10 cellular contexts compared by ENCODE assay signal in the genomic region with DNA sequence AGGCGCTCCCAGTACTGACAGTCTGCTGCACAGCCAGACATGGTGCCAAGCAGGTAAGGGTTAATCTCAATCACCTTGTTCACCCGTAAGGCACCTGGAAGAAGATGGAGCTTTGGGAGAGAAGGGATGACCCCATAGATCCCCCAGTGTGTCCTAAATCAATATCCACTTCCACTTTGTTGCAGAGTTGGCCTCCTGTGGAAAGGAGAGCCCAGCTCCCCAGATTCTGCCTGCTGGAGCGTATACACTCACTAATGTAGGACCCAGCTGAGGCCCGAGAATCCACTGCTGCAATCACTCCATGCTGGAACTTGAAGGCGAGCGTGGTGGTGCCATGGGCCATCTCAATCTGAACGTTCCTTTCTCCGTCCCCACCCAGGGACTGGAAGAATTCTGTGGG. TPM values are rescaled to one million over a fixed set of nuclear protein-coding genes. Genes with fewer than 3 reads are reported as not detected.
DNase-seq lines count a peak whose midpoint lies in the region; ATAC-seq, FAIRE-seq and TF ChIP-seq lines count a peak whose summit lies in the region.
"Had no signal": no experiment of that assay in that cellular context is flagged by ENCODE, and none has a peak within 500 bp of the region (broad histone marks: within the 10 kb centered on the region; RNA-seq: fewer than 3 reads in every experiment).

No MANE protein-coding gene starts in this region.

- H3K4me2 ChIP-seq in H9 (ENCODE audit: insufficient read depth, insufficient read length, low read length) = no peak overlapping the region
- H3K4me2 ChIP-seq in GM12878 (ENCODE audit: control insufficient read depth, insufficient read depth) = peak overlapping the region; percentile 99

- no peak for TF ChIP-seq RAD21 in GM12878 (IDR thresholded peaks at IDR 0.05; ENCODE audit: insufficient read depth, low read depth, low read length)

- peaks cover 5 to 35% of the 10 kb centered on the region in 2 experiments for H3K36me3 ChIP-seq in GM12878 (ENCODE audit: control insufficient read depth in 2 of 2, insufficient read depth in 2 of 2, low read length in 1 of 2)

- H2BK120ac ChIP-seq in H9 (ENCODE audit: low read depth, low read length, poor library complexity, severe bottlenecking) = no peak overlapping the region

- H3K27ac Mint-ChIP-seq in H9 (no peak overlapping the region), natural killer cell (peak overlapping the region; percentile 96 to 100)

- H3K18ac ChIP-seq in H9 (ENCODE audit: insufficient read length, low read depth, low read length) = no peak overlapping the region

- peaks cover 15% of the 10 kb centered on the region for H3K23me2 ChIP-seq in H9 (ENCODE audit: insufficient read length, low read depth, low read length, poor library complexity, severe bottlenecking)

- H3K79me2 ChIP-seq in H9 (ENCODE audit: insufficient read depth, low read length) (no peaks in the 10 kb centered on the region), GM12878 (ENCODE audit: control insufficient read depth, insufficient read depth, low read length) (peaks cover 70% of the 10 kb centered on the region)

- no peak overlapping the region for H2AK5ac ChIP-seq in H9 (ENCODE audit: insufficient read length, low read length)

- H3K23ac ChIP-seq in H9 (ENCODE audit: insufficient read length, low read depth, low read length) = no peak overlapping the region

- no peak overlapping the region for H2BK5ac ChIP-seq in H9 (ENCODE audit: insufficient read length, low read length)

- H3K4me1 Mint-ChIP-seq in H9 = peaks cover 3 to 4% of the 10 kb centered on the region in 2 experiments
- H3K4me1 Mint-ChIP-seq in natural killer cell = peaks cover 76 to 84% of the 10 kb centered on the region in 2 donors

- TF ChIP-seq CTCF in AG04450 (IDR thresholded peaks at IDR 0.05; ENCODE audit: low read depth, low read length) (no peak), H9 (conservative IDR thresholded peaks at IDR 0.05) (no peak), GM12878 (IDR thresholded peaks at IDR 0.05 in 2 of 3, conservative IDR thresholded peaks at IDR 0.05 in 1 of 3; ENCODE audit: control insufficient read depth in 2 of 3, extremely low read depth in 1 of 3, insufficient read depth in 1 of 3, low read depth in 3 of 3, low read length in 3 of 3) (no peak), natural killer cell (IDR thresholded peaks at IDR 0.05) (no peak), GM13976 (IDR thresholded peaks at IDR 0.05; ENCODE audit: borderline replicate concordance, control extremely low read depth, extremely low read depth, insufficient read depth, missing control alignments) (no peak)

- H3K56ac ChIP-seq in H9 (ENCODE audit: insufficient read length, low read depth, low read length) = no peak overlapping the region

- H2BK12ac ChIP-seq in H9 (ENCODE audit: insufficient read length, low read depth, low read length) = no peak overlapping the region

- H3K14ac ChIP-seq in H9 (ENCODE audit: insufficient read depth, low read length) = no peak overlapping the region

- SMC1A ChIA-PET in GM12878 (lab: Charles Lee; ENCODE audit: uncharacterized antibody, unreplicated experiment) = interaction anchor here (1.4 to 6.8 kb wide), 5 partner anchors 13 to 141 kb away, joined by 4 to 226 read pairs (median 50); a partner anchor contains a TSS

- WGBS in H9 (ENCODE audit: extremely low coverage, insufficient read length, low lambda C conversion rate) = no CpG with 5 or more reads among the region's 8 CpGs
- WGBS in GM12878 (ENCODE audit: insufficient coverage, insufficient replicate concordance, low lambda C conversion rate, missing lambda C conversion rate) = 8% methylated on average over 8 of the region's 8 CpGs

- no peak overlapping the region for H3K9ac ChIP-seq in H9 (ENCODE audit: extremely low read depth, insufficient read length, low read length)
- peak overlapping the region; percentile 99 for H3K9ac ChIP-seq in GM12878 (ENCODE audit: control insufficient read depth, insufficient read depth, low read length)

- intact Hi-C loops in GM12878 (cut with micrococcal nuclease; ENCODE audit: unreplicated experiment) (loop anchor here (5.0 kb wide), 1 partner anchor 130 kb away; no protein-coding TSS in a partner anchor), natural killer cell (cut with micrococcal nuclease) (loop anchor here (5.0 kb wide), 1 partner anchor 645 kb away; no protein-coding TSS in a partner anchor)

- H3K4me3 Mint-ChIP-seq in H9 (peak overlapping the region; percentile 87 to 92; a peak in 4 of 5 replicates), natural killer cell (peak overlapping the region; percentile 100)

- POLR2A ChIA-PET in AG04450 (lab: Yijun Ruan, JAX) (no interaction called here), GM12878 (lab: Charles Lee) (interaction anchor here (0.5 to 10.5 kb wide), 10 partner anchors 8 to 395 kb away, joined by 3 to 357 read pairs (median 7); a partner anchor contains a TSS)

- peak; percentile 18 for FAIRE-seq in GM12878 (lab: Jason Lieb, UNC)

- CTCF ChIA-PET in AG04450 (lab: Charles Lee) = interaction anchor here (0.9 to 6.8 kb wide), 2 partner anchors 18 to 27 kb away, joined by 3 to 271 read pairs; no protein-coding TSS in a partner anchor
- CTCF ChIA-PET in GM12878 (lab: Yijun Ruan, JAX) = interaction anchor here (0.9 to 10.7 kb wide), 5 partner anchors 14 to 142 kb away, joined by 3 to 311 read pairs (median 11); a partner anchor contains a TSS

- no peak overlapping the region for H2BK20ac ChIP-seq in H9 (ENCODE audit: low read depth, low read length, poor library complexity, severe bottlenecking)

- no peak overlapping the region for H3T11ph ChIP-seq in H9 (ENCODE audit: low read length)

- TF ChIP-seq EP300 in GM12878 (IDR thresholded peaks at IDR 0.05; ENCODE audit: borderline replicate concordance in 1 of 2, control insufficient read depth in 1 of 2, low read depth in 2 of 2, low read length in 2 of 2) = no peak

- peaks cover 29% of the 10 kb centered on the region for H3K27me3 Mint-ChIP-seq in H9 (ENCODE audit: low read depth)
- no peaks in the 10 kb centered on the region for H3K27me3 Mint-ChIP-seq in natural killer cell (ENCODE audit: low read depth in 2 of 2)

- H4K91ac ChIP-seq in H9 (ENCODE audit: insufficient read length, low read depth, low read length) = no peak overlapping the region

- DNase-seq in AG04450 (ENCODE audit: low read depth, low spot score) (no peak), H9 (no peak), GM12878 (ENCODE audit: low read depth, low spot score) (no peak), natural killer cell (no peak), NCI-H2081 treated with DMSO at 0.1 percent for 48 hours (lab: John Stamatoyannopoulos, UW) (no peak), ureter (ENCODE audit: low spot score) (no peak), GM13976 (ENCODE audit: low spot score) (no peak), kidney tubule cell (ENCODE audit: low spot score) (no peak)
- DNase-seq: DMS153; effector CD4-positive, alpha-beta T cell had no signal

- RAD21 ChIA-PET in GM12878 (lab: Charles Lee; ENCODE audit: unreplicated experiment) = interaction anchor here (1.3 to 10.5 kb wide), 3 partner anchors 14 to 110 kb away, joined by 3 to 269 read pairs (median 236); a partner anchor contains a TSS

- no peaks in the 10 kb centered on the region for H3K27me3 ChIP-seq in AG04450 (ENCODE audit: control insufficient read depth, insufficient read depth, low read length)
- no peaks in the 10 kb centered on the region for H3K27me3 ChIP-seq in H9 (ENCODE audit: insufficient read depth, low read length)
- H3K27me3 ChIP-seq in GM12878 (replicated peaks in 1 of 2; ENCODE audit: control insufficient read depth in 2 of 2, insufficient read depth in 2 of 2, low read length in 1 of 2) = no peaks in the 10 kb centered on the region

- H3K9me3 ChIP-seq in AG04450 (ENCODE audit: control insufficient read depth, insufficient read depth, low read length) = no peaks in the 10 kb centered on the region; the same call in 1 of the 2 replicates
- H3K9me3 ChIP-seq in H9 (ENCODE audit: control insufficient read depth, low read depth, low read length) = no peaks in the 10 kb centered on the region
- no peaks in the 10 kb centered on the region for H3K9me3 ChIP-seq in GM12878 (replicated peaks; ENCODE audit: control insufficient read depth, insufficient read depth, low read length)

- no peak overlapping the region for H4K8ac ChIP-seq in H9 (replicated peaks; ENCODE audit: insufficient read length, low read depth, low read length)

- in situ Hi-C loops in GM12878 (cut with MboI) (no loop called here), GM13976 (cut with MboI; ENCODE audit: low sequenced_read_pairs, unreplicated experiment) (no loop called here)

- no peak overlapping the region for H3K27ac ChIP-seq in AG04450 (ENCODE audit: low read depth, low read length)
- H3K27ac ChIP-seq in H9 (ENCODE audit: insufficient read length, low read depth, low read length) = no peak overlapping the region
- H3K27ac ChIP-seq in GM12878 (ENCODE audit: control insufficient read depth, insufficient read depth) = peak overlapping the region; percentile 96

- no peak; the same call in 1 of the 2 replicates for TF ChIP-seq POLR2A in GM12878 (IDR thresholded peaks at IDR 0.05; ENCODE audit: low read depth, low read length)

- H4K20me1 ChIP-seq in H9 (ENCODE audit: control insufficient read depth, insufficient read depth, insufficient read length) (no peaks in the 10 kb centered on the region), GM12878 (ENCODE audit: control insufficient read depth, insufficient read depth) (no peaks in the 10 kb centered on the region; the same call in 1 of the 2 replicates)

- no peaks in the 10 kb centered on the region for H3K79me1 ChIP-seq in H9 (ENCODE audit: insufficient read depth, low read depth, low read length, poor library complexity, severe bottlenecking)

- H2AFZ ChIP-seq in H9 (ENCODE audit: low read length) = no peak overlapping the region
- H2AFZ ChIP-seq in GM12878 (ENCODE audit: control insufficient read depth, low read depth, low read length) = no peak overlapping the region

- H3K36me3 Mint-ChIP-seq in H9 (ENCODE audit: insufficient read depth in 1 of 3, low read depth in 3 of 3) = peaks cover 0 to 32% (median 12%) of the 10 kb centered on the region in 3 experiments; a peak in 5 of 7 replicates
- H3K36me3 Mint-ChIP-seq in natural killer cell = peaks cover 33% of the 10 kb centered on the region

- ATAC-seq in GM12878 (no peak), natural killer cell (no peak)

- BruUV-seq in GM12878 (replicated peaks; lab: Mats Ljungman, UMichigan) = no TSS peak

- H3K4me1 ChIP-seq in H9 (ENCODE audit: insufficient read depth, low read length) (peaks cover 2% of the 10 kb centered on the region; the same call in 1 of the 2 replicates), GM12878 (ENCODE audit: control insufficient read depth, insufficient read depth, low read length) (peaks cover 62% of the 10 kb centered on the region)

- no peak overlapping the region for H3K4ac ChIP-seq in H9 (ENCODE audit: low read depth, low read length)

- no peaks in the 10 kb centered on the region for H3K9me3 Mint-ChIP-seq in H9
- no peaks in the 10 kb centered on the region for H3K9me3 Mint-ChIP-seq in natural killer cell

- no peak overlapping the region for H4K5ac ChIP-seq in H9 (ENCODE audit: insufficient read length, low read depth, low read length)

- no peak overlapping the region for H2BK15ac ChIP-seq in H9 (ENCODE audit: low read depth, low read length)

- H3K4me3 ChIP-seq in AG04450 (ENCODE audit: low read depth, low read length) (peak overlapping the region; percentile 18; the same call in 1 of the 2 replicates), GM12878 (peak overlapping the region; percentile 96)

RNA-seq across cellular contexts. Expression of a gene that starts 1.2 kb away (rescaled TPM):
- polyA plus RNA-seq in AG04450 (2011; rRNA removed) (62.0 and 70.0 TPM in 2 replicates), GM12878 (2011; rRNA removed) (321 and 384 TPM in 2 replicates), GM12878 (2014; fragmentation: Illumina TruSeq; extraction: Trizol) (272 and 304 TPM in 2 replicates), GM12878 (2014; fragmentation: Nextera tagmentation; extraction: Ambion mirVana) (100 to 1,000 TPM; 353 to 557 TPM), GM12878 (2014; rRNA removed) (374 and 411 TPM in 2 replicates), GM12878 (2016; fragmentation: Nextera tagmentation; extraction: Ambion mirVana) (100 to 1,000 TPM; 495 to 538 TPM)
- polyA minus RNA-seq in AG04450 (2011; rRNA and poly(A)+ RNA removed) = 25.3 and 28.0 TPM in 2 replicates
- total RNA-seq in H9 (2021) (17.6 and 19.1 TPM in 2 replicates), GM12878 (2014; rRNA removed) (386 and 388 TPM in 2 replicates), GM12878 (2014; rRNA removed; fragmentation: Illumina TruSeq; extraction: Trizol) (311 and 327 TPM in 2 replicates), GM12878 (2021) (366 TPM in 2 replicates), natural killer cell (100 to 1,000 TPM; 160 to 170 (median 161) TPM), ureter (44.9 TPM)
- total RNA-seq in GM12878 (2013; cell fraction: nucleolus; rRNA removed) = 49.6 and 50.1 TPM in 2 replicates
- polyA plus RNA-seq in GM12878 (2011; ENCODE audit: low read depth) = 129 TPM
- polyA plus RNA-seq in GM12878 (2011; cell fraction: cytosol; rRNA removed) = 482 and 548 TPM in 2 replicates
- 310 and 330 TPM in 2 replicates for polyA plus RNA-seq in GM12878 (2011; cell fraction: nucleus; rRNA removed)
- polyA plus RNA-seq in GM12878 (2012) = 201 TPM in 2 replicates
- polyA minus RNA-seq in GM12878 (2011; rRNA and poly(A)+ RNA removed) = 253 and 255 TPM in 2 replicates
- polyA minus RNA-seq in GM12878 (2011; cell fraction: cytosol; rRNA and poly(A)+ RNA removed) = 49.0 and 55.5 TPM in 2 replicates
- polyA minus RNA-seq in GM12878 (2011; cell fraction: nucleus; rRNA and poly(A)+ RNA removed) = 48.2 and 65.3 TPM in 2 replicates

RNA-seq across cellular contexts. Expression of a gene that starts 4.2 kb away (rescaled TPM):
- 15.3 and 15.4 TPM in 2 replicates for polyA plus RNA-seq in AG04450 (2011; rRNA removed)
- polyA minus RNA-seq in AG04450 (2011; rRNA and poly(A)+ RNA removed) = 39.9 and 55.3 TPM in 2 replicates
- 16.3 and 20.3 TPM in 2 replicates for total RNA-seq in H9 (2021)
- total RNA-seq in GM12878 (2013; cell fraction: nucleolus; rRNA removed) = 57.5 and 70.6 TPM in 2 replicates
- 58.1 and 60.3 TPM in 2 replicates for total RNA-seq in GM12878 (2014; rRNA removed)
- total RNA-seq in GM12878 (2014; rRNA removed; fragmentation: Illumina TruSeq; extraction: Trizol) = 31.9 and 37.2 TPM in 2 replicates
- 77.2 and 87.3 TPM in 2 replicates for total RNA-seq in GM12878 (2021)
- polyA plus RNA-seq in GM12878 (2011; ENCODE audit: low read depth) = 17.3 TPM
- polyA plus RNA-seq in GM12878 (2011; rRNA removed) = 25.5 and 38.8 TPM in 2 replicates
- polyA plus RNA-seq in GM12878 (2011; cell fraction: cytosol; rRNA removed) = 34.8 and 37.7 TPM in 2 replicates
- 129 and 147 TPM in 2 replicates for polyA plus RNA-seq in GM12878 (2011; cell fraction: nucleus; rRNA removed)
- 31.6 and 38.9 TPM in 2 replicates for polyA plus RNA-seq in GM12878 (2012)
- 45.7 and 47.7 TPM in 2 replicates for polyA plus RNA-seq in GM12878 (2014; fragmentation: Illumina TruSeq; extraction: Trizol)
- 1 to 10 TPM; 5.3 to 6.7 TPM for polyA plus RNA-seq in GM12878 (2014; fragmentation: Nextera tagmentation; extraction: Ambion mirVana)
- polyA plus RNA-seq in GM12878 (2014; rRNA removed) = 49.6 and 71.6 TPM in 2 replicates
- 1 to 10 TPM; 8.3 to 9.0 TPM for polyA plus RNA-seq in GM12878 (2016; fragmentation: Nextera tagmentation; extraction: Ambion mirVana)
- polyA minus RNA-seq in GM12878 (2011; rRNA and poly(A)+ RNA removed) = 36.8 and 38.2 TPM in 2 replicates
- 9.1 and 12.2 TPM in 2 replicates for polyA minus RNA-seq in GM12878 (2011; cell fraction: cytosol; rRNA and poly(A)+ RNA removed)
- 32.5 and 50.3 TPM in 2 replicates for polyA minus RNA-seq in GM12878 (2011; cell fraction: nucleus; rRNA and poly(A)+ RNA removed)
- total RNA-seq in natural killer cell = 100 to 1,000 TPM; 162 to 221 (median 209) TPM
- 40.1 TPM for total RNA-seq in ureter

RNA-seq across cellular contexts. Expression of a gene that starts 10.8 kb away (rescaled TPM):
- polyA plus RNA-seq in AG04450 (2011; rRNA removed) (38.6 and 43.6 TPM in 2 replicates), GM12878 (2011; rRNA removed) (136 and 198 TPM in 2 replicates), GM12878 (2014; fragmentation: Illumina TruSeq; extraction: Trizol) (107 and 126 TPM in 2 replicates), GM12878 (2014; fragmentation: Nextera tagmentation; extraction: Ambion mirVana) (10 to 100 TPM; 33.4 to 60.0 TPM), GM12878 (2014; rRNA removed) (160 and 161 TPM in 2 replicates), GM12878 (2016; fragmentation: Nextera tagmentation; extraction: Ambion mirVana) (100 to 1,000 TPM; 230 to 249 TPM)
- 36.4 and 45.8 TPM in 2 replicates for polyA minus RNA-seq in AG04450 (2011; rRNA and poly(A)+ RNA removed)
- total RNA-seq in H9 (2021) (12.1 and 12.7 TPM in 2 replicates), GM12878 (2014; rRNA removed) (179 and 183 TPM in 2 replicates), GM12878 (2014; rRNA removed; fragmentation: Illumina TruSeq; extraction: Trizol) (103 and 108 TPM in 2 replicates), GM12878 (2021) (177 and 194 TPM in 2 replicates), natural killer cell (100 to 1,000 TPM; 134 to 193 (median 179) TPM), ureter (26.3 TPM)
- 96.1 and 104 TPM in 2 replicates for total RNA-seq in GM12878 (2013; cell fraction: nucleolus; rRNA removed)
- 87.7 TPM for polyA plus RNA-seq in GM12878 (2011; ENCODE audit: low read depth)
- polyA plus RNA-seq in GM12878 (2011; cell fraction: cytosol; rRNA removed) = 194 and 208 TPM in 2 replicates
- 238 and 367 TPM in 2 replicates for polyA plus RNA-seq in GM12878 (2011; cell fraction: nucleus; rRNA removed)
- polyA plus RNA-seq in GM12878 (2012) = 170 and 179 TPM in 2 replicates
- polyA minus RNA-seq in GM12878 (2011; rRNA and poly(A)+ RNA removed) = 154 and 194 TPM in 2 replicates
- polyA minus RNA-seq in GM12878 (2011; cell fraction: cytosol; rRNA and poly(A)+ RNA removed) = 60.6 and 63.3 TPM in 2 replicates
- polyA minus RNA-seq in GM12878 (2011; cell fraction: nucleus; rRNA and poly(A)+ RNA removed) = 62.0 and 67.4 TPM in 2 replicates

RNA-seq across cellular contexts. Expression of a gene that starts 11.3 kb away (rescaled TPM):
- polyA plus RNA-seq in AG04450 (2011; rRNA removed) (34.8 and 38.4 TPM in 2 replicates), GM12878 (2011; rRNA removed) (253 and 359 TPM in 2 replicates), GM12878 (2014; fragmentation: Illumina TruSeq; extraction: Trizol) (86.8 and 181 TPM in 2 replicates), GM12878 (2014; fragmentation: Nextera tagmentation; extraction: Ambion mirVana) (100 to 1,000 TPM; 202 to 299 TPM), GM12878 (2014; rRNA removed) (341 and 375 TPM in 2 replicates), GM12878 (2016; fragmentation: Nextera tagmentation; extraction: Ambion mirVana) (100 to 1,000 TPM; 483 to 517 TPM)
- 16.8 and 20.6 TPM in 2 replicates for polyA minus RNA-seq in AG04450 (2011; rRNA and poly(A)+ RNA removed)
- total RNA-seq in H9 (2021) (3.2 and 3.5 TPM in 2 replicates), GM12878 (2014; rRNA removed) (251 and 255 TPM in 2 replicates), GM12878 (2014; rRNA removed; fragmentation: Illumina TruSeq; extraction: Trizol) (167 and 171 TPM in 2 replicates), GM12878 (2021) (237 and 271 TPM in 2 replicates), natural killer cell (100 to 1,000 TPM; 112 to 190 (median 182) TPM), ureter (20.1 TPM)
- total RNA-seq in GM12878 (2013; cell fraction: nucleolus; rRNA removed) = 21.6 and 24.8 TPM in 2 replicates
- polyA plus RNA-seq in GM12878 (2011; ENCODE audit: low read depth) = 109 TPM
- polyA plus RNA-seq in GM12878 (2011; cell fraction: cytosol; rRNA removed) = 446 and 599 TPM in 2 replicates
- polyA plus RNA-seq in GM12878 (2011; cell fraction: nucleus; rRNA removed) = 215 and 228 TPM in 2 replicates
- 183 and 244 TPM in 2 replicates for polyA plus RNA-seq in GM12878 (2012)
- 185 and 260 TPM in 2 replicates for polyA minus RNA-seq in GM12878 (2011; rRNA and poly(A)+ RNA removed)
- polyA minus RNA-seq in GM12878 (2011; cell fraction: cytosol; rRNA and poly(A)+ RNA removed) = 78.0 and 81.2 TPM in 2 replicates
- polyA minus RNA-seq in GM12878 (2011; cell fraction: nucleus; rRNA and poly(A)+ RNA removed) = 34.8 and 51.7 TPM in 2 replicates

RNA-seq across cellular contexts. Expression of a gene that starts 25.9 kb away (rescaled TPM):
- polyA plus RNA-seq in AG04450 (2011; rRNA removed) (not detected in 2 replicates), GM12878 (2011; rRNA removed) (32.7 and 41.1 TPM in 2 replicates), GM12878 (2014; fragmentation: Illumina TruSeq; extraction: Trizol) (47.8 and 63.6 TPM in 2 replicates), GM12878 (2014; fragmentation: Nextera tagmentation; extraction: Ambion mirVana) (10 to 100 TPM; 75.6 to 79.1 TPM), GM12878 (2014; rRNA removed) (30.6 and 35.5 TPM in 2 replicates), GM12878 (2016; fragmentation: Nextera tagmentation; extraction: Ambion mirVana) (10 to 100 TPM; 27.4 to 29.6 TPM)
- polyA minus RNA-seq in AG04450 (2011; rRNA and poly(A)+ RNA removed) = not detected in 2 replicates
- total RNA-seq in H9 (2021) (0.20 TPM in 1 of 2 replicates, not detected in the other), GM12878 (2014; rRNA removed) (38.4 and 43.5 TPM in 2 replicates), GM12878 (2014; rRNA removed; fragmentation: Illumina TruSeq; extraction: Trizol) (33.3 and 38.1 TPM in 2 replicates), GM12878 (2021) (30.3 and 31.5 TPM in 2 replicates), natural killer cell (10 to 100 TPM in 2 of 3 donors, 1 to 10 TPM in 1; 4.2 to 13.7 (median 10.4) TPM), ureter (1.9 TPM)
- total RNA-seq in GM12878 (2013; cell fraction: nucleolus; rRNA removed) = 13.7 and 16.5 TPM in 2 replicates
- polyA plus RNA-seq in GM12878 (2011; ENCODE audit: low read depth) = 62.1 TPM
- 25.8 and 29.7 TPM in 2 replicates for polyA plus RNA-seq in GM12878 (2011; cell fraction: cytosol; rRNA removed)
- 55.6 and 69.1 TPM in 2 replicates for polyA plus RNA-seq in GM12878 (2011; cell fraction: nucleus; rRNA removed)
- 50.2 and 60.2 TPM in 2 replicates for polyA plus RNA-seq in GM12878 (2012)
- 13.2 and 15.1 TPM in 2 replicates for polyA minus RNA-seq in GM12878 (2011; rRNA and poly(A)+ RNA removed)
- polyA minus RNA-seq in GM12878 (2011; cell fraction: cytosol; rRNA and poly(A)+ RNA removed) = 1.5 and 3.5 TPM in 2 replicates
- 8.5 and 10.1 TPM in 2 replicates for polyA minus RNA-seq in GM12878 (2011; cell fraction: nucleus; rRNA and poly(A)+ RNA removed)

Comparison
In these comparisons a context has a peak if more than half of its experiments do, and no peak if none do; other contexts are left out.
1. H3K27ac Mint-ChIP-seq: peak in natural killer cell (2 of 2); none in H9 (0 of 3).